10 cellular contexts compared by ENCODE assay signal in the genomic region with DNA sequence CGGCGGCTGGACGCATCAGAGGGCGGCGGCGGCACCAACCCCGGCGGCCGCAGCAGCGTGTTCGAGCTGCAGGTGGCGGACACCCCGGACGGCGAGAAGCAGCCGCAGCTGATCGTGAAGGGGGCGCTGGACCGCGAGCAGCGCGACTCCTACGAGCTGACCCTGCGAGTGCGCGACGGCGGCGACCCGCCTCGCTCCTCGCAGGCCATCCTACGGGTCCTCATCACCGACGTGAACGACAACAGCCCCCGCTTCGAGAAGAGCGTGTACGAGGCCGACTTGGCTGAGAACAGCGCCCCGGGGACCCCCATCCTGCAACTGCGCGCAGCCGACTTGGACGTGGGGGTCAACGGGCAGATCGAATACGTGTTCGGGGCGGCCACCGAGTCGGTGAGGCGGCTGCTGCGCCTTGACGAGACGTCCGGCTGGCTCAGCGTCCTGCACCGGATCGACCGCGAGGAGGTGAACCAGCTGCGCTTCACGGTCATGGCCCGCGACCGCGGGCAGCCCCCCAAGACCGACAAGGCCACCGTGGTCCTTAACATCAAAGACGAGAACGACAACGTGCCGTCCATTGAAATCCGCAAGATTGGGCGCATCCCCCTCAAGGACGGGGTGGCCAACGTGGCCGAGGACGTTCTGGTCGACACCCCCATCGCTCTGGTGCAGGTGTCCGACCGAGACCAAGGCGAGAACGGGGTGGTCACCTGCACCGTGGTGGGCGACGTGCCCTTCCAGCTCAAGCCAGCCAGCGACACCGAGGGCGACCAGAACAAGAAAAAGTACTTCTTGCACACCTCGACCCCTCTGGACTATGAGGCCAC. TPM values are rescaled to one million over a fixed set of nuclear protein-coding genes. Genes with fewer than 3 reads are reported as not detected.
DNase-seq lines count a peak whose midpoint lies in the region; ATAC-seq and TF ChIP-seq lines count a peak whose summit lies in the region.
"Had no signal": no experiment of that assay in that cellular context is flagged by ENCODE, and none has a peak within 500 bp of the region (broad histone marks: within the 10 kb centered on the region; RNA-seq: fewer than 3 reads in every experiment).

No MANE protein-coding gene starts in this region.

- no peak for ATAC-seq in HG03097 (IDR thresholded peaks at IDR 0.05; ENCODE audit: low FRiP score, unreplicated experiment)

- no peaks in the 10 kb centered on the region for H3K9me3 ChIP-seq in adipocyte (ENCODE audit: control insufficient read depth, low read length)
- no peaks in the 10 kb centered on the region for H3K9me3 ChIP-seq in iPS DF 6.9 (ENCODE audit: control insufficient read depth, insufficient read depth, low read length)

- DNase-seq in adipocyte (ENCODE audit: low read depth) = peak; percentile 32
- no peak for DNase-seq in iPS DF 6.9 (ENCODE audit: low read depth, low spot score)
- no peak for DNase-seq in DMS114 treated with DMSO at 0.1 percent for 48 hours (lab: John Stamatoyannopoulos, UW; ENCODE audit: unreplicated experiment)
- DNase-seq in KG1 (lab: John Stamatoyannopoulos, UW) = no peak
- no peak for DNase-seq in A172 (ENCODE audit: low spot score)
- DNase-seq: activated CD4-positive, alpha-beta T cell treated with anti-CD3 and anti-CD28 coated beads, Interleukin-2, amount 10 ng/mL, durations not matched to agents 7 days and 5 days; DND-41 had no signal

- H3K27ac ChIP-seq in C4-2B (peak overlapping the region; percentile 68; the same call in 1 of the 2 replicates), iPS DF 6.9 (ENCODE audit: low read length) (no peak overlapping the region), rectal smooth muscle tissue (ENCODE audit: low read depth, low read length) (peak overlapping the region; percentile 63)

- peaks cover 9% of the 10 kb centered on the region for H3K27me3 ChIP-seq in adipocyte (replicated peaks; ENCODE audit: control insufficient read depth, insufficient read depth, low read length)
- H3K27me3 ChIP-seq in iPS DF 6.9 (ENCODE audit: control insufficient read depth, insufficient read depth, low read length) = peaks cover 22% of the 10 kb centered on the region
- H3K27me3 ChIP-seq in rectal smooth muscle tissue (ENCODE audit: control insufficient read depth, insufficient read depth, low read length) = no peaks in the 10 kb centered on the region

- no CpG with 5 or more reads among the region's 95 CpGs for WGBS in iPS DF 6.9 (ENCODE audit: insufficient coverage, insufficient read length)

- H3K4me3 ChIP-seq in adipocyte (ENCODE audit: low read length) (peak overlapping the region; percentile 85), iPS DF 6.9 (ENCODE audit: low read length) (peak overlapping the region; percentile 51; the same call in 1 of the 2 replicates), rectal smooth muscle tissue (ENCODE audit: low read length) (peak overlapping the region; percentile 76)

- peaks cover 32% of the 10 kb centered on the region for H3K4me1 ChIP-seq in adipocyte (ENCODE audit: control insufficient read depth, insufficient read depth, low read length)
- H3K4me1 ChIP-seq in iPS DF 6.9 (ENCODE audit: control insufficient read depth, insufficient read depth, low read length) = 0 out of 2 replicates have a peak, but pooled peaks cover 3% of the 10 kb centered on the region
- H3K4me1 ChIP-seq in rectal smooth muscle tissue (ENCODE audit: control insufficient read depth, insufficient read depth, low read length) = no peaks in the 10 kb centered on the region

- TF ChIP-seq CTCF in C4-2B (conservative IDR thresholded peaks at IDR 0.05) = peak; percentile 32

- H3K36me3 ChIP-seq in adipocyte (ENCODE audit: control insufficient read depth, insufficient read depth, low read length, severe bottlenecking) (no peaks in the 10 kb centered on the region), iPS DF 6.9 (ENCODE audit: control insufficient read depth, insufficient read depth, low read length) (no peaks in the 10 kb centered on the region), rectal smooth muscle tissue (ENCODE audit: control insufficient read depth, insufficient read depth, low read length) (no peaks in the 10 kb centered on the region)

- H3K9ac ChIP-seq in adipocyte (ENCODE audit: low read length) (no peak overlapping the region), rectal smooth muscle tissue (ENCODE audit: low read length) (no peak overlapping the region)

RNA-seq across cellular contexts. Expression of gene PCDH7, which starts 2.1 kb away (rescaled TPM):
- 26.1 and 38.6 TPM in 2 replicates for total RNA-seq in A172 (2014; rRNA removed; shearing (Covaris generic))
- total RNA-seq: activated CD4-positive, alpha-beta T cell treated with anti-CD3 and anti-CD28 coated beads, Interleukin-2, amount 10 ng/mL, durations not matched to agents 7 days and 5 days had no signal
